Comparison of ENCODE assay signal across 1 cellular context in genomic region chrX:47194388-47194787, GRCh38.
TF ChIP-seq lines count a peak whose summit lies in the region.

No MANE protein-coding gene starts in this region.

TF ChIP-seq in H1, 55 proteins besides CTCF, POLR2A, EP300 and RAD21:
- TF ChIP-seq CHD2 (IDR thresholded peaks at IDR 0.05; ENCODE audit: low read length) (no peak), SAP30 (IDR thresholded peaks at IDR 0.05; ENCODE audit: insufficient read depth, insufficient replicate concordance, low read length) (no peak), KDM5A (IDR thresholded peaks at IDR 0.05; ENCODE audit: low read length) (no peak), JUND (IDR thresholded peaks at IDR 0.05; ENCODE audit: low read length) (no peak)
